36 cellular contexts compared by ENCODE assay signal in the genomic region with DNA sequence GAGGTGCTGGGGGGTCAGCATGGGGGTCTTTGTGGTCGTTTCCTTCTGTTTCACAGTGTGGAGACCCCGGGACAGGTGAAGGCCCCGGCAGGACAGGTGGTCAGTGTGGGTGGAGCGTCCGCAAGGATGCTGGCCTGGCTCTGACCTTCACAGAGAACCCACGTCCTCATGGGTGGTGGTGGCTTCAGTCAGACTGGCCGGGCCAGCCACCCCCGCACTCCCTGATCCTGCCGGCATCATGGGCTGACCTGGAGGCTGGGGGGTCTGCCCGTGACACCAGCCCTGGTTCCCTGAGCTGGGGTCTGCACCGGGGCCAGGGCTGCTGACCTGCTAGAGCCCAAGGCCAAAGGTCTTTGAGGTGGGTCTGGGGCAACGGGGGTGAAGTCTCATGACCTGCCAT. TPM values are rescaled to one million over a fixed set of nuclear protein-coding genes. Genes with fewer than 3 reads are reported as not detected.
"Had no signal": no experiment of that assay in that cellular context is flagged by ENCODE, and none has a peak within 500 bp of the region (broad histone marks: within the 10 kb centered on the region; RNA-seq: fewer than 3 reads in every experiment).

No MANE protein-coding gene starts in this region.

- FAIRE-seq: bronchial epithelial cell, colon had no signal

- H3K9me3 ChIP-seq: adrenal gland, ascending aorta, esophagus muscularis mucosa, gastrocnemius medialis had no signal

- DNase-seq: activated CD4-positive, alpha-beta memory T cell treated with anti-CD3 and anti-CD28 coated beads for 36 hours; activated CD4-positive, alpha-beta T cell treated with anti-CD3 and anti-CD28 coated beads for 36 hours; activated CD4-positive, alpha-beta T cell treated with anti-CD3 and anti-CD28 coated beads, Interleukin-2, amount 10 ng/mL, durations not matched to agents 24 days and 14 days; activated CD4-positive, CD25-positive, alpha-beta regulatory T cell; activated CD4-positive, CD25-positive, alpha-beta regulatory T cell treated with anti-CD3 and anti-CD28 coated beads, Interleukin-2, amount 50 U/mL, for 72 hours; activated CD8-positive, alpha-beta memory T cell treated with anti-CD3 and anti-CD28 coated beads, Interleukin-2, amount 10 ng/mL, durations not matched to agents 7 days and 5 days; activated CD8-positive, alpha-beta memory T cell treated with anti-CD3 and anti-CD28 coated beads, Interleukin-2, amount 50 U/mL, for 4 hours; activated CD8-positive, alpha-beta T cell treated with anti-CD3 and anti-CD28 coated beads, Interleukin-2, amount 10 ng/mL, durations not matched to agents 7 days and 5 days; activated effector memory CD4-positive, alpha-beta T cell treated with anti-CD3 and anti-CD28 coated beads, Interleukin-2, amount 50 U/mL, for 16 hours; activated naive CD4-positive, alpha-beta T cell treated with anti-CD3 and anti-CD28 coated beads for 36 hours; activated naive CD8-positive, alpha-beta T cell treated with anti-CD3 and anti-CD28 coated beads for 36 hours; activated naive CD8-positive, alpha-beta T cell treated with anti-CD3 and anti-CD28 coated beads, Interleukin-2, amount 50 U/mL, for 24 hours; activated T-cell treated with anti-CD3 and anti-CD28 coated beads, Interleukin-2, amount 50 U/mL, for 1 hour; activated T-cell treated with anti-CD3 and anti-CD28 coated beads, Interleukin-2, amount 50 U/mL, for 48 hours; adrenal gland; amygdala; brain microvascular endothelial cell; cortex of kidney; dermis blood vessel endothelial cell; effector CD4-positive, alpha-beta T cell; effector memory CD8-positive, alpha-beta T cell; erythroblast; foreskin keratinocyte; gastrocnemius medialis; T-helper 2 cell had no signal

- H3K9me3 Mint-ChIP-seq: activated CD4-positive, alpha-beta T cell treated with anti-CD3 and anti-CD28 coated beads, Interleukin-2, amount 10 ng/mL, durations not matched to agents 24 days and 14 days; activated naive CD4-positive, alpha-beta T cell treated with anti-CD3 and anti-CD28 coated beads for 36 hours; activated naive CD4-positive, alpha-beta T cell treated with anti-CD3 and anti-CD28 coated beads, Interleukin-2, amount 50 U/mL, for 24 hours; activated naive CD8-positive, alpha-beta T cell treated with anti-CD3 and anti-CD28 coated beads for 36 hours; activated naive CD8-positive, alpha-beta T cell treated with anti-CD3 and anti-CD28 coated beads, Interleukin-2, amount 50 U/mL, for 24 hours; activated T-helper 1 cell treated with anti-CD3 and anti-CD28 coated beads, Interleukin-12 subunit alpha, Interleukin-12 subunit beta, Interleukin-2, Interleukin-4 antibody, amounts not matched to agents 30 ng/mL and 10 ng/mL and 1 ng/mL, durations not matched to agents 14 hours and 24 hours and 36 hours; activated T-helper 2 cell treated with anti-CD3 and anti-CD28 coated beads, Interferon-gamma antibody, Interleukin-2, Interleukin-4, amounts not matched to agents 10 μg/mL and 5 μg/mL and 100 μg/mL, durations not matched to agents 14 hours and 24 hours and 36 hours had no signal

- H3K4me1 Mint-ChIP-seq: activated CD4-positive, alpha-beta T cell treated with anti-CD3 and anti-CD28 coated beads for 36 hours; activated CD4-positive, alpha-beta T cell treated with anti-CD3 and anti-CD28 coated beads, Interleukin-2, amount 10 ng/mL, durations not matched to agents 24 days and 14 days; activated CD8-positive, alpha-beta memory T cell treated with anti-CD3 and anti-CD28 coated beads, Interleukin-2, amount 10 ng/mL, durations not matched to agents 7 days and 5 days; activated naive CD4-positive, alpha-beta T cell treated with anti-CD3 and anti-CD28 coated beads, Interleukin-2, amount 50 U/mL, for 24 hours; activated naive CD8-positive, alpha-beta T cell treated with anti-CD3 and anti-CD28 coated beads for 36 hours; activated naive CD8-positive, alpha-beta T cell treated with anti-CD3 and anti-CD28 coated beads, Interleukin-2, amount 50 U/mL, for 24 hours; central memory CD8-positive, alpha-beta T cell had no signal

- H3K27ac ChIP-seq: adrenal gland, ascending aorta, brain microvascular endothelial cell, esophagus muscularis mucosa, foreskin keratinocyte, gastrocnemius medialis had no signal

- H3K4me3 Mint-ChIP-seq: activated CD4-positive, alpha-beta memory T cell treated with anti-CD3 and anti-CD28 coated beads for 36 hours; activated CD4-positive, alpha-beta T cell treated with anti-CD3 and anti-CD28 coated beads for 36 hours; activated CD4-positive, alpha-beta T cell treated with anti-CD3 and anti-CD28 coated beads, Interleukin-2, amount 10 ng/mL, durations not matched to agents 24 days and 14 days; activated CD8-positive, alpha-beta memory T cell treated with anti-CD3 and anti-CD28 coated beads, Interleukin-2, amount 10 ng/mL, durations not matched to agents 7 days and 5 days; activated CD8-positive, alpha-beta T cell treated with anti-CD3 and anti-CD28 coated beads, Interleukin-2, amount 10 ng/mL, durations not matched to agents 7 days and 5 days; activated naive CD4-positive, alpha-beta T cell treated with anti-CD3 and anti-CD28 coated beads for 36 hours; activated naive CD4-positive, alpha-beta T cell treated with anti-CD3 and anti-CD28 coated beads, Interleukin-2, amount 50 U/mL, for 24 hours; activated naive CD8-positive, alpha-beta T cell treated with anti-CD3 and anti-CD28 coated beads for 36 hours; activated naive CD8-positive, alpha-beta T cell treated with anti-CD3 and anti-CD28 coated beads, Interleukin-2, amount 50 U/mL, for 24 hours; activated T-helper 1 cell treated with anti-CD3 and anti-CD28 coated beads, Interleukin-12 subunit alpha, Interleukin-12 subunit beta, Interleukin-2, Interleukin-4 antibody, amounts not matched to agents 30 ng/mL and 10 ng/mL and 1 ng/mL, durations not matched to agents 14 hours and 24 hours and 36 hours; central memory CD8-positive, alpha-beta T cell; effector memory CD8-positive, alpha-beta T cell had no signal

- H3K27ac Mint-ChIP-seq: activated CD4-positive, alpha-beta memory T cell treated with anti-CD3 and anti-CD28 coated beads for 36 hours; activated CD4-positive, alpha-beta T cell treated with anti-CD3 and anti-CD28 coated beads for 36 hours; activated CD4-positive, alpha-beta T cell treated with anti-CD3 and anti-CD28 coated beads, Interleukin-2, amount 10 ng/mL, durations not matched to agents 24 days and 14 days; activated CD8-positive, alpha-beta memory T cell treated with anti-CD3 and anti-CD28 coated beads, Interleukin-2, amount 10 ng/mL, durations not matched to agents 7 days and 5 days; activated CD8-positive, alpha-beta T cell treated with anti-CD3 and anti-CD28 coated beads, Interleukin-2, amount 10 ng/mL, durations not matched to agents 7 days and 5 days; activated naive CD4-positive, alpha-beta T cell treated with anti-CD3 and anti-CD28 coated beads for 36 hours; activated naive CD4-positive, alpha-beta T cell treated with anti-CD3 and anti-CD28 coated beads, Interleukin-2, amount 50 U/mL, for 24 hours; activated naive CD8-positive, alpha-beta T cell treated with anti-CD3 and anti-CD28 coated beads for 36 hours; activated naive CD8-positive, alpha-beta T cell treated with anti-CD3 and anti-CD28 coated beads, Interleukin-2, amount 50 U/mL, for 24 hours; activated T-helper 1 cell treated with anti-CD3 and anti-CD28 coated beads, Interleukin-12 subunit alpha, Interleukin-12 subunit beta, Interleukin-2, Interleukin-4 antibody, amounts not matched to agents 30 ng/mL and 10 ng/mL and 1 ng/mL, durations not matched to agents 14 hours and 24 hours and 36 hours; activated T-helper 2 cell treated with anti-CD3 and anti-CD28 coated beads, Interferon-gamma antibody, Interleukin-2, Interleukin-4, amounts not matched to agents 10 μg/mL and 5 μg/mL and 100 μg/mL, durations not matched to agents 14 hours and 24 hours and 36 hours; effector memory CD8-positive, alpha-beta T cell had no signal

- H3K36me3 Mint-ChIP-seq: activated CD4-positive, alpha-beta memory T cell treated with anti-CD3 and anti-CD28 coated beads for 36 hours; activated CD8-positive, alpha-beta memory T cell treated with anti-CD3 and anti-CD28 coated beads, Interleukin-2, amount 10 ng/mL, durations not matched to agents 7 days and 5 days; activated naive CD4-positive, alpha-beta T cell treated with anti-CD3 and anti-CD28 coated beads, Interleukin-2, amount 50 U/mL, for 24 hours; activated naive CD8-positive, alpha-beta T cell treated with anti-CD3 and anti-CD28 coated beads for 36 hours had no signal

- H3K27me3 ChIP-seq: adrenal gland, ascending aorta, brain microvascular endothelial cell, esophagus muscularis mucosa, foreskin keratinocyte had no signal

- H3K27me3 Mint-ChIP-seq: activated CD4-positive, alpha-beta memory T cell treated with anti-CD3 and anti-CD28 coated beads for 36 hours; activated CD4-positive, alpha-beta T cell treated with anti-CD3 and anti-CD28 coated beads for 36 hours; activated CD4-positive, alpha-beta T cell treated with anti-CD3 and anti-CD28 coated beads, Interleukin-2, amount 10 ng/mL, durations not matched to agents 24 days and 14 days; activated CD8-positive, alpha-beta memory T cell treated with anti-CD3 and anti-CD28 coated beads, Interleukin-2, amount 10 ng/mL, durations not matched to agents 7 days and 5 days; activated naive CD4-positive, alpha-beta T cell treated with anti-CD3 and anti-CD28 coated beads, Interleukin-2, amount 50 U/mL, for 24 hours; activated naive CD8-positive, alpha-beta T cell treated with anti-CD3 and anti-CD28 coated beads for 36 hours; activated naive CD8-positive, alpha-beta T cell treated with anti-CD3 and anti-CD28 coated beads, Interleukin-2, amount 50 U/mL, for 24 hours; central memory CD8-positive, alpha-beta T cell had no signal

- ATAC-seq: activated CD4-positive, alpha-beta T cell treated with anti-CD3 and anti-CD28 coated beads for 36 hours; activated CD8-positive, alpha-beta memory T cell treated with anti-CD3 and anti-CD28 coated beads, Interleukin-2, amount 10 ng/mL, durations not matched to agents 7 days and 5 days; activated CD8-positive, alpha-beta T cell treated with anti-CD3 and anti-CD28 coated beads, Interleukin-2, amount 10 ng/mL, durations not matched to agents 7 days and 5 days; activated naive CD8-positive, alpha-beta T cell treated with anti-CD3 and anti-CD28 coated beads, Interleukin-2, amount 50 U/mL, for 24 hours; effector memory CD8-positive, alpha-beta T cell; foreskin keratinocyte; gastrocnemius medialis had no signal

- H3K4me1 ChIP-seq: adrenal gland, ascending aorta, esophagus muscularis mucosa, gastrocnemius medialis had no signal

- H3K4me3 ChIP-seq: adrenal gland, ascending aorta, esophagus muscularis mucosa, gastrocnemius medialis had no signal

- H3K36me3 ChIP-seq: adrenal gland, ascending aorta, brain microvascular endothelial cell, esophagus muscularis mucosa, gastrocnemius medialis had no signal

RNA-seq across cellular contexts. Expression of gene CDH4, which starts 41.9 kb away (rescaled TPM):
- total RNA-seq: activated CD4-positive, alpha-beta T cell treated with anti-CD3 and anti-CD28 coated beads for 36 hours; activated CD4-positive, alpha-beta T cell treated with anti-CD3 and anti-CD28 coated beads, Interleukin-2, amount 10 ng/mL, durations not matched to agents 24 days and 14 days; activated CD8-positive, alpha-beta memory T cell treated with anti-CD3 and anti-CD28 coated beads for 36 hours; activated T-helper 1 cell treated with anti-CD3 and anti-CD28 coated beads, Interleukin-12 subunit alpha, Interleukin-12 subunit beta, Interleukin-2, Interleukin-4 antibody, amounts not matched to agents 30 ng/mL and 10 ng/mL and 1 ng/mL, durations not matched to agents 14 hours and 24 hours and 36 hours; activated T-helper 2 cell treated with anti-CD3 and anti-CD28 coated beads, Interferon-gamma antibody, Interleukin-2, Interleukin-4, amounts not matched to agents 10 μg/mL and 5 μg/mL and 100 μg/mL, durations not matched to agents 14 hours and 24 hours and 36 hours; ascending aorta; cardiac septum; T-helper 1 cell treated with Interleukin-12 subunit alpha and Interleukin-12 subunit beta and Interleukin-4 antibody, amounts not matched to agents 30 ng/mL and 1 ng/mL, for 36 hours had no signal
